ENCODE assay signal across 17 cellular contexts in the genomic region with DNA sequence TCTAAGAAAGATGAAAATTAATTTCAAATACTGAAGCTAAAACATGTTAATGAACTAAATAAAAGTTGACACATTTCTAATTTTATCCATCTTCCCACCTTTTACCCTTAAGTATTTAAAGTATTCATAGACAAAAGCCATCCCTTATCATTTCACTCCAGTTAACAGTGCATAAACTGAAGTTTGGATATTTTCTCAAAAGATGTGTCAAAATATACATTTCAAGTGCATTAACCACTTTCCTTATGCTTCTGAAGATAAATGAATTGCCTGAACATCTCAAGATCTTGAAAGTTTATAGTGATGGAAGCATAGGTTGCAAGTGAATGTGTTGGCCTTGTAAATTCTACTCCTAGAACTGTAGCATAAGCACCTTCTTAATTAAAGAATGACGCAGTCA.
DNase-seq lines count a peak whose midpoint lies in the region; ATAC-seq, FAIRE-seq and TF ChIP-seq lines count a peak whose summit lies in the region.
"Had no signal": no experiment of that assay in that cellular context is flagged by ENCODE, and none has a peak within 500 bp of the region (broad histone marks: within the 10 kb centered on the region; RNA-seq: fewer than 3 reads in every experiment).

No MANE protein-coding gene starts in this region.

- H3K27ac ChIP-seq in GM23248 (peak overlapping the region; percentile 98), GM12878 (ENCODE audit: control insufficient read depth, insufficient read depth) (no peak overlapping the region), mesenchymal stem cell (ENCODE audit: low read length, poor library complexity, severe bottlenecking) (no peak overlapping the region), spleen (peak overlapping the region in 6 of 8 donors; percentile 23 to 94 (median 56)), gastrocnemius medialis (peak overlapping the region in 2 of 4 donors; percentile 10 to 75)
- H3K27ac ChIP-seq: A549, PC-9 had no signal

- RAD21 ChIA-PET in GM12878 (lab: Charles Lee; ENCODE audit: unreplicated experiment), result interaction anchor here (1.0 kb wide), 1 partner anchor 255 kb away, joined by 3 read pairs; no protein-coding TSS in a partner anchor

- H4K20me1 ChIP-seq in GM23248 (ENCODE audit: insufficient read depth), result no peaks in the 10 kb centered on the region
- H4K20me1 ChIP-seq in GM12878 (ENCODE audit: control insufficient read depth, insufficient read depth), result no peaks in the 10 kb centered on the region

- WGBS in GM23248 (ENCODE audit: low coverage in 1 of 2, low lambda C conversion rate in 2 of 2, missing lambda C conversion rate in 2 of 2), 2 experiments, result 30% methylated on average over 1 of the region's 1 CpG
- WGBS in GM12878 (ENCODE audit: insufficient coverage, insufficient replicate concordance, low lambda C conversion rate, missing lambda C conversion rate), result 91% methylated on average over 1 of the region's 1 CpG
- no CpG with 5 or more reads among the region's 1 CpG for WGBS in mesenchymal stem cell
- WGBS in spleen, 5 donors, result 92 to 96% (median 95%) methylated on average over 1 of the region's 1 CpG

- BruUV-seq in GM12878 (replicated peaks; lab: Mats Ljungman, UMichigan), result no TSS peak

- H3K4me2 ChIP-seq in GM23248 (ENCODE audit: unreplicated experiment) (peak overlapping the region; percentile 68), GM12878 (ENCODE audit: control insufficient read depth, insufficient read depth) (no peak overlapping the region), mesenchymal stem cell (ENCODE audit: low read length, poor library complexity, severe bottlenecking) (no peak overlapping the region)
- H3K4me2 ChIP-seq: A549, PC-9 had no signal

- H3K36me3 ChIP-seq in GM23248 (ENCODE audit: low read depth) (peaks cover 39% of the 10 kb centered on the region), GM12878 (ENCODE audit: control insufficient read depth in 2 of 2, insufficient read depth in 2 of 2, low read length in 1 of 2) (no peaks in the 10 kb centered on the region), mesenchymal stem cell (ENCODE audit: control insufficient read depth in 1 of 2, insufficient read depth in 2 of 2, low read depth in 1 of 2, low read length in 2 of 2) (peaks cover 3 to 41% of the 10 kb centered on the region in 2 experiments), spleen (no peaks in the 10 kb centered on the region), gastrocnemius medialis (no peaks in the 10 kb centered on the region)

- no peak overlapping the region for H3K18ac ChIP-seq in mesenchymal stem cell (ENCODE audit: low read depth in 1 of 2, low read length in 2 of 2)

- POLR2A ChIA-PET in GM12878 (lab: Charles Lee), result interaction anchor here (0.6 kb wide), 1 partner anchor 657 kb away, joined by 3 read pairs; no protein-coding TSS in a partner anchor
- POLR2A ChIA-PET in activated CD4-positive, alpha-beta memory T cell treated with anti-CD3 and anti-CD28 coated beads for 36 hours (lab: Charles Lee), result no interaction called here

- H3K36me3 Mint-ChIP-seq in activated CD4-positive, alpha-beta memory T cell treated with anti-CD3 and anti-CD28 coated beads for 36 hours, result no peaks in the 10 kb centered on the region
- H3K36me3 Mint-ChIP-seq: CD14-positive monocyte had no signal

- H4K8ac ChIP-seq in mesenchymal stem cell (ENCODE audit: low read length), result no peak overlapping the region

- no peak overlapping the region for H2BK12ac ChIP-seq in mesenchymal stem cell (ENCODE audit: low read length in 2 of 2)

- peak; percentile 52 for FAIRE-seq in GM12878 (lab: Jason Lieb, UNC)
- FAIRE-seq: A549, GM12891, HTR-8/SVneo had no signal

- H3K4me1 ChIP-seq in GM23248 (ENCODE audit: insufficient read depth) (peaks cover 66% of the 10 kb centered on the region), GM12878 (ENCODE audit: control insufficient read depth, insufficient read depth, low read length) (no peaks in the 10 kb centered on the region), mesenchymal stem cell (ENCODE audit: control insufficient read depth, insufficient read depth, low read depth, low read length) (peaks cover 4% of the 10 kb centered on the region), spleen (peaks cover 0 to 25% (median 2%) of the 10 kb centered on the region in 6 donors), gastrocnemius medialis (peaks cover 0 to 5% of the 10 kb centered on the region in 2 donors)
- H3K4me1 ChIP-seq: Caco-2 had no signal

- H2BK15ac ChIP-seq in mesenchymal stem cell (ENCODE audit: low read depth, poor library complexity, severe bottlenecking), result no peak overlapping the region

- H4K91ac ChIP-seq in mesenchymal stem cell (ENCODE audit: low read length), result no peak overlapping the region

- TF ChIP-seq RAD21 in GM12878 (IDR thresholded peaks at IDR 0.05; ENCODE audit: insufficient read depth, low read depth, low read length), result no peak

- H2AFZ ChIP-seq in GM23248 (no peak overlapping the region), GM12878 (ENCODE audit: control insufficient read depth, low read depth, low read length) (no peak overlapping the region), mesenchymal stem cell (ENCODE audit: low read depth, low read length) (no peak overlapping the region)
- H2AFZ ChIP-seq: PC-9 had no signal

- in situ Hi-C loops in GM23248 (cut with MboI) (loop anchor here (5.0 kb wide), 1 partner anchor 255 kb away; no protein-coding TSS in a partner anchor), GM12878 (cut with MboI) (no loop called here), gastrocnemius medialis (cut with MboI; ENCODE audit: low sequenced_read_pairs in 4 of 4) (no loop called here)

- H3K79me1 ChIP-seq in mesenchymal stem cell (replicated peaks; ENCODE audit: low read length, poor library complexity, severe bottlenecking), result no peaks in the 10 kb centered on the region

- DNase-seq in GM23248 (no peak), GM12878 (ENCODE audit: low read depth, low spot score) (no peak), mesenchymal stem cell (peak; percentile 28), spleen (no peak), gastrocnemius medialis (no peak), NCI-H2196 (lab: John Stamatoyannopoulos, UW; ENCODE audit: unreplicated experiment) (no peak)
- DNase-seq in activated CD4-positive, alpha-beta memory T cell treated with anti-CD3 and anti-CD28 coated beads for 36 hours, result no peak
- DNase-seq: Caco-2, GOT3, NCI-H146, NCI-H748 treated with DMSO at 0.1 percent for 48 hours, PC-9 had no signal

- no peaks in the 10 kb centered on the region for H3K9me3 Mint-ChIP-seq in activated CD4-positive, alpha-beta memory T cell treated with anti-CD3 and anti-CD28 coated beads for 36 hours
- H3K9me3 Mint-ChIP-seq: CD14-positive monocyte had no signal

- ATAC-seq in GM12878 (no peak), gastrocnemius medialis (no peak), GM21367 (IDR thresholded peaks at IDR 0.05; ENCODE audit: unreplicated experiment) (no peak)
- ATAC-seq: A549 had no signal

- H3K79me2 ChIP-seq in GM23248 (ENCODE audit: insufficient read depth) (peaks cover 34% of the 10 kb centered on the region), GM12878 (ENCODE audit: control insufficient read depth, insufficient read depth, low read length) (no peaks in the 10 kb centered on the region)

- H3K4me3 ChIP-seq in GM23248 (no peak overlapping the region), GM12878 (no peak overlapping the region), mesenchymal stem cell (ENCODE audit: insufficient read depth in 1 of 2, low read depth in 1 of 2, low read length in 2 of 2) (no peak overlapping the region), spleen (no peak overlapping the region), gastrocnemius medialis (no peak overlapping the region)
- H3K4me3 ChIP-seq: A549, PC-9 had no signal

- intact Hi-C loops in GM12878 (cut with micrococcal nuclease; ENCODE audit: unreplicated experiment) (no loop called here), spleen (cut with DNase I; ENCODE audit: low total_unique reads) (no loop called here), gastrocnemius medialis (cut with DNase I; ENCODE audit: low total_unique reads) (no loop called here)
- intact Hi-C loops in activated CD4-positive, alpha-beta memory T cell treated with anti-CD3 and anti-CD28 coated beads for 36 hours (cut with micrococcal nuclease), result no loop called here

- H3K9me2 ChIP-seq in GM23248 (ENCODE audit: insufficient read depth), result no peaks in the 10 kb centered on the region

- no peak for TF ChIP-seq EP300 in GM12878 (IDR thresholded peaks at IDR 0.05; ENCODE audit: borderline replicate concordance in 1 of 2, control insufficient read depth in 1 of 2, low read depth in 2 of 2, low read length in 2 of 2)

- no peaks in the 10 kb centered on the region for H3K9me3 ChIP-seq in GM23248 (ENCODE audit: low read depth)
- no peaks in the 10 kb centered on the region; the same call in 2 of the 3 replicates for H3K9me3 ChIP-seq in GM12878 (replicated peaks; ENCODE audit: control insufficient read depth, insufficient read depth, low read length)
- H3K9me3 ChIP-seq in mesenchymal stem cell (ENCODE audit: control insufficient read depth, low read length), result no peaks in the 10 kb centered on the region
- H3K9me3 ChIP-seq in spleen, result no peaks in the 10 kb centered on the region
- no peaks in the 10 kb centered on the region for H3K9me3 ChIP-seq in gastrocnemius medialis
- H3K9me3 ChIP-seq: A549, Caco-2 had no signal

- no peak for TF ChIP-seq POLR2A in GM12878 (IDR thresholded peaks at IDR 0.05; ENCODE audit: low read depth, low read length)
- TF ChIP-seq POLR2A in spleen (IDR thresholded peaks at IDR 0.05), result no peak
- no peak for TF ChIP-seq POLR2A in gastrocnemius medialis (IDR thresholded peaks at IDR 0.05)

- H3K14ac ChIP-seq in mesenchymal stem cell (ENCODE audit: low read length in 2 of 2), result no peak overlapping the region

- H3K27me3 ChIP-seq in GM23248 (replicated peaks; ENCODE audit: insufficient read depth) (no peaks in the 10 kb centered on the region), GM12878 (replicated peaks in 1 of 2; ENCODE audit: control insufficient read depth in 2 of 2, insufficient read depth in 2 of 2, low read length in 1 of 2) (no peaks in the 10 kb centered on the region), mesenchymal stem cell (ENCODE audit: control insufficient read depth in 1 of 2, insufficient read depth in 1 of 2, low read length in 2 of 2) (no peaks in the 10 kb centered on the region), spleen (replicated peaks in 1 of 7) (no peaks in the 10 kb centered on the region), gastrocnemius medialis (no peaks in the 10 kb centered on the region)

- H3K27me3 Mint-ChIP-seq in activated CD4-positive, alpha-beta memory T cell treated with anti-CD3 and anti-CD28 coated beads for 36 hours, result no peaks in the 10 kb centered on the region

- no peak overlapping the region for H3K4me3 Mint-ChIP-seq in activated CD4-positive, alpha-beta memory T cell treated with anti-CD3 and anti-CD28 coated beads for 36 hours
- H3K4me3 Mint-ChIP-seq: CD14-positive monocyte had no signal

- H3F3A ChIP-seq in GM23248 (ENCODE audit: insufficient read depth), result peaks cover 77% of the 10 kb centered on the region

- H3K4me1 Mint-ChIP-seq in activated CD4-positive, alpha-beta memory T cell treated with anti-CD3 and anti-CD28 coated beads for 36 hours (ENCODE audit: low read depth), result peaks cover 18% of the 10 kb centered on the region
- H3K4me1 Mint-ChIP-seq: CD14-positive monocyte had no signal

- no peak overlapping the region for H3K4ac ChIP-seq in mesenchymal stem cell (ENCODE audit: low read depth in 1 of 2, low read length in 2 of 2)

- H2BK5ac ChIP-seq in mesenchymal stem cell (ENCODE audit: low read depth, low read length, poor library complexity, severe bottlenecking), result no peak overlapping the region

- H2AK5ac ChIP-seq in mesenchymal stem cell (ENCODE audit: low read length, severe bottlenecking), result no peak overlapping the region

- no peak overlapping the region for H3K23ac ChIP-seq in mesenchymal stem cell (ENCODE audit: low read length in 2 of 2)

- CTCF ChIA-PET in GM12878 (lab: Yijun Ruan, JAX), result no interaction called here
- CTCF ChIA-PET in activated CD4-positive, alpha-beta memory T cell treated with anti-CD3 and anti-CD28 coated beads for 36 hours (lab: Charles Lee), result interaction anchor here (1.2 kb wide), 1 partner anchor 262 kb away, joined by 3 read pairs; no protein-coding TSS in a partner anchor

- H3K9ac ChIP-seq in GM23248, result peak overlapping the region; percentile 15; the same call in 1 of the 2 replicates
- no peak overlapping the region for H3K9ac ChIP-seq in GM12878 (ENCODE audit: control insufficient read depth, insufficient read depth, low read length)
- peak overlapping the region; percentile 99 for H3K9ac ChIP-seq in mesenchymal stem cell (ENCODE audit: low read length)

- SMC1A ChIA-PET in GM12878 (lab: Charles Lee; ENCODE audit: uncharacterized antibody, unreplicated experiment), result interaction anchor here (0.7 to 6.1 kb wide), 12 partner anchors 8 to 261 kb away, joined by 3 to 39 read pairs (median 3); no protein-coding TSS in a partner anchor

- no peak overlapping the region for H2BK120ac ChIP-seq in mesenchymal stem cell (ENCODE audit: low read depth, low read length)

- no peak overlapping the region for H3K27ac Mint-ChIP-seq in activated CD4-positive, alpha-beta memory T cell treated with anti-CD3 and anti-CD28 coated beads for 36 hours
- H3K27ac Mint-ChIP-seq: CD14-positive monocyte had no signal

- no peak for TF ChIP-seq CTCF in GM12878 (IDR thresholded peaks at IDR 0.05 in 2 of 3, conservative IDR thresholded peaks at IDR 0.05 in 1 of 3; ENCODE audit: control insufficient read depth in 2 of 3, extremely low read depth in 1 of 3, insufficient read depth in 1 of 3, low read depth in 3 of 3, low read length in 3 of 3)
- TF ChIP-seq CTCF in spleen (IDR thresholded peaks at IDR 0.05 in 8 of 11, conservative IDR thresholded peaks at IDR 0.05 in 3 of 11), result no peak
- no peak for TF ChIP-seq CTCF in gastrocnemius medialis (IDR thresholded peaks at IDR 0.05 in 4 of 5, conservative IDR thresholded peaks at IDR 0.05 in 1 of 5)

Comparison
In these comparisons a context has a peak if more than half of its experiments do, and no peak if none do; other contexts are left out.
1. H3K27ac ChIP-seq: peak in GM23248 (single experiment) and spleen (6 of 8); none in GM12878 (single experiment) and mesenchymal stem cell (single experiment).